Comparison of ENCODE assay signal across 8 cellular contexts in the genomic region with DNA sequence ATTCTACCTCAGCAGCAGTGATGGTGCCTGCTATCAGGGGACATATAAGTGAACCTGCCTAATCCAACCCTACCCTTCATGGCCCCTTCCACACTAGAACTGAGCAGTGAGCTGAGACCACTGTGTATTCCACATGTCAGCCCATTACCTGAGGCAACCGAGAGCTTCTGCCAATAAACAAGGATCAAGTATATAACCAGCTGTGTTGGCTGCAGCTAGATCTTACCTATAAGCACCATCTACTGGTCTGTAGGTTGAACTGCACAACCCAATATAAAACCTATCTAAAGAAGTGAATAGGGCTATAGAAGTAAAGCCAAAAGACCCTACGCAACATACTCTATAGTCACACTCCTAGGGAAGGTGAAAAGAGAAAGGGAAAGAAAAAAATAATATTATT.
DNase-seq lines count a peak whose midpoint lies in the region; ATAC-seq lines count a peak whose summit lies in the region.

No MANE protein-coding gene starts in this region.

- peak; percentile 57 for ATAC-seq in HG02610 (IDR thresholded peaks at IDR 0.05; ENCODE audit: unreplicated experiment)

- DNase-seq in SIG-M5 treated with dmso at 0.1 percent for 504 hours (lab: John Stamatoyannopoulos, UW; ENCODE audit: unreplicated experiment) (peak; percentile 57), SIG-M5 (lab: John Stamatoyannopoulos, UW) (no peak), NCI-H2081 treated with DMSO at 0.1 percent for 48 hours (lab: John Stamatoyannopoulos, UW) (peak; percentile 61), amniotic stem cell (lab: John Stamatoyannopoulos, UW) (peak; percentile 5), kidney glomerular epithelial cell (lab: John Stamatoyannopoulos, UW) (peak; percentile 37), GDM1 (lab: John Stamatoyannopoulos, UW) (no peak)
- no peak for DNase-seq in stimulated activated CD4-positive, alpha-beta T cell treated with anti-CD3 and anti-CD28 coated beads, Interleukin-15, amount 100 ng/mL, for 24 hours

Comparison
In these comparisons a context has a peak if more than half of its experiments do, and no peak if none do; other contexts are left out.
1. DNase-seq: peak in SIG-M5 treated with dmso at 0.1 percent for 504 hours (single experiment), NCI-H2081 treated with DMSO at 0.1 percent for 48 hours (single experiment), amniotic stem cell (single experiment) and kidney glomerular epithelial cell (single experiment); none in SIG-M5 (single experiment), stimulated activated CD4-positive, alpha-beta T cell treated with anti-CD3 and anti-CD28 coated beads, Interleukin-15, amount 100 ng/mL, for 24 hours (single experiment) and GDM1 (single experiment).